ENCODE assay signal across 17 cellular contexts in genomic region chr9:110007477-110008270, GRCh38.
A peak's percentile ranks its signal among the peaks of the same experiment; 100 is the strongest.
DNase-seq lines count a peak whose midpoint lies in the region; ATAC-seq and TF ChIP-seq lines count a peak whose summit lies in the region.
"Had no signal": no experiment of that assay in that cellular context is flagged by ENCODE, and none has a peak within 500 bp of the region (broad histone marks: within the 10 kb centered on the region; RNA-seq: fewer than 3 reads in every experiment).

No MANE protein-coding gene starts in this region.

- H3K27ac ChIP-seq in neural progenitor cell: no peak overlapping the region
- H3K27ac ChIP-seq: esophagus muscularis mucosa, RWPE1 had no signal

- no peak overlapping the region for H3K4me2 ChIP-seq in neural progenitor cell

- H3F3A ChIP-seq in neural progenitor cell (ENCODE audit: low read depth): no peaks in the 10 kb centered on the region

- no peaks in the 10 kb centered on the region for H4K20me1 ChIP-seq in neural progenitor cell (ENCODE audit: low read depth)

- H3K9ac ChIP-seq in neural progenitor cell: no peak overlapping the region

- H3K4me1 ChIP-seq in neural progenitor cell: no peaks in the 10 kb centered on the region
- H3K4me1 ChIP-seq: esophagus muscularis mucosa had no signal

- H3K9me3 ChIP-seq in neural progenitor cell (ENCODE audit: low read depth): no peaks in the 10 kb centered on the region
- H3K9me3 ChIP-seq: esophagus muscularis mucosa had no signal

- H2AFZ ChIP-seq in neural progenitor cell (replicated peaks): no peak overlapping the region

- TF ChIP-seq CTCF in nephron progenitor cell (IDR thresholded peaks at IDR 0.05) (no peak), neural progenitor cell (IDR thresholded peaks at IDR 0.05) (no peak)

- DNase-seq in nephron progenitor cell (no peak), NCI-H82 treated with DMSO at 0.1 percent for 48 hours (lab: John Stamatoyannopoulos, UW; ENCODE audit: unreplicated experiment) (no peak), neural progenitor cell (ENCODE audit: low spot score) (no peak)
- no peak for DNase-seq in stimulated activated effector memory CD8-positive, alpha-beta T cell treated with anti-CD3 and anti-CD28 coated beads, Interleukin-12 subunit alpha, Interleukin-12 subunit beta, amount 100 ng/mL, for 72 hours (ENCODE audit: low spot score in 2 of 2)
- DNase-seq: CD4-positive, alpha-beta T cell; cerebellar nuclear complex; hypothalamus; mesendoderm; NCI-H226; stimulated activated CD4-positive, alpha-beta T cell treated with anti-CD3 and anti-CD28 coated beads, Interleukin-2, amount 100 ng/mL, for 48 hours had no signal

- H3K27ac Mint-ChIP-seq in nephron progenitor cell: peak overlapping the region; percentile 39
- no peak overlapping the region for H3K27ac Mint-ChIP-seq in stimulated activated effector memory CD8-positive, alpha-beta T cell treated with anti-CD3 and anti-CD28 coated beads, Interleukin-12 subunit alpha, Interleukin-12 subunit beta, amount 100 ng/mL, for 72 hours
- no peak overlapping the region for H3K27ac Mint-ChIP-seq in neural progenitor cell
- H3K27ac Mint-ChIP-seq: activated naive CD4-positive, alpha-beta T cell treated with anti-CD3 and anti-CD28 coated beads, Interleukin-2, amount 50 U/mL, for 24 hours; CD4-positive, alpha-beta T cell had no signal

- no peaks in the 10 kb centered on the region for H3K27me3 ChIP-seq in neural progenitor cell
- H3K27me3 ChIP-seq: esophagus muscularis mucosa had no signal

- ATAC-seq in GM18511 (IDR thresholded peaks at IDR 0.05; ENCODE audit: unreplicated experiment): peak; percentile 74
- peak; percentile 90 for ATAC-seq in GM21515 (IDR thresholded peaks at IDR 0.05; ENCODE audit: unreplicated experiment)
- ATAC-seq in HG03196 (IDR thresholded peaks at IDR 0.05; ENCODE audit: unreplicated experiment): peak; percentile 84
- ATAC-seq in stimulated activated effector memory CD8-positive, alpha-beta T cell treated with anti-CD3 and anti-CD28 coated beads, Interleukin-12 subunit alpha, Interleukin-12 subunit beta, amount 100 ng/mL, for 72 hours: no peak
- ATAC-seq in HG02571 (IDR thresholded peaks at IDR 0.05; ENCODE audit: unreplicated experiment): no peak

- H3K36me3 Mint-ChIP-seq in nephron progenitor cell (ENCODE audit: low read depth): peaks cover 31% of the 10 kb centered on the region
- H3K36me3 Mint-ChIP-seq in stimulated activated effector memory CD8-positive, alpha-beta T cell treated with anti-CD3 and anti-CD28 coated beads, Interleukin-12 subunit alpha, Interleukin-12 subunit beta, amount 100 ng/mL, for 72 hours: no peaks in the 10 kb centered on the region
- peaks cover 5% of the 10 kb centered on the region for H3K36me3 Mint-ChIP-seq in neural progenitor cell

- H3K27me3 Mint-ChIP-seq in nephron progenitor cell (ENCODE audit: low read depth, poor library complexity): peaks cover 6% of the 10 kb centered on the region
- H3K27me3 Mint-ChIP-seq in neural progenitor cell (ENCODE audit: insufficient read depth, low read depth): peaks cover 4% of the 10 kb centered on the region
- H3K27me3 Mint-ChIP-seq: activated naive CD4-positive, alpha-beta T cell treated with anti-CD3 and anti-CD28 coated beads, Interleukin-2, amount 50 U/mL, for 24 hours; CD4-positive, alpha-beta T cell had no signal

- peaks cover 44% of the 10 kb centered on the region for H3K9me3 Mint-ChIP-seq in nephron progenitor cell
- peaks cover 4% of the 10 kb centered on the region for H3K9me3 Mint-ChIP-seq in stimulated activated effector memory CD8-positive, alpha-beta T cell treated with anti-CD3 and anti-CD28 coated beads, Interleukin-12 subunit alpha, Interleukin-12 subunit beta, amount 100 ng/mL, for 72 hours
- H3K9me3 Mint-ChIP-seq in neural progenitor cell: peaks cover 22% of the 10 kb centered on the region

- H3K36me3 ChIP-seq in neural progenitor cell: no peaks in the 10 kb centered on the region
- H3K36me3 ChIP-seq: esophagus muscularis mucosa had no signal

- H3K4me3 Mint-ChIP-seq in nephron progenitor cell (no peak overlapping the region), neural progenitor cell (no peak overlapping the region)
- no peak overlapping the region for H3K4me3 Mint-ChIP-seq in stimulated activated effector memory CD8-positive, alpha-beta T cell treated with anti-CD3 and anti-CD28 coated beads, Interleukin-12 subunit alpha, Interleukin-12 subunit beta, amount 100 ng/mL, for 72 hours
- H3K4me3 Mint-ChIP-seq: activated naive CD4-positive, alpha-beta T cell treated with anti-CD3 and anti-CD28 coated beads, Interleukin-2, amount 50 U/mL, for 24 hours; CD4-positive, alpha-beta T cell had no signal

- H3K4me1 Mint-ChIP-seq in nephron progenitor cell (no peaks in the 10 kb centered on the region), neural progenitor cell (peaks cover 2% of the 10 kb centered on the region)
- peaks cover 13% of the 10 kb centered on the region for H3K4me1 Mint-ChIP-seq in stimulated activated effector memory CD8-positive, alpha-beta T cell treated with anti-CD3 and anti-CD28 coated beads, Interleukin-12 subunit alpha, Interleukin-12 subunit beta, amount 100 ng/mL, for 72 hours

- H3K4me3 ChIP-seq in neural progenitor cell: no peak overlapping the region
- H3K4me3 ChIP-seq: esophagus muscularis mucosa had no signal

- H3K79me2 ChIP-seq in neural progenitor cell (ENCODE audit: low read depth): no peaks in the 10 kb centered on the region

Comparison
In these comparisons a context has a peak if more than half of its experiments do, and no peak if none do; other contexts are left out.
1. ATAC-seq: peak in GM18511 (single experiment), GM21515 (single experiment) and HG03196 (single experiment); none in stimulated activated effector memory CD8-positive, alpha-beta T cell treated with anti-CD3 and anti-CD28 coated beads, Interleukin-12 subunit alpha, Interleukin-12 subunit beta, amount 100 ng/mL, for 72 hours (single experiment) and HG02571 (single experiment).